In genomic region chr16:88039591-88039990, GRCh38 we compare ENCODE assay signal across 27 cellular contexts.
"Had no signal": no experiment of that assay in that cellular context is flagged by ENCODE, and none has a peak within 500 bp of the region (broad histone marks: within the 10 kb centered on the region; RNA-seq: fewer than 3 reads in every experiment).

No MANE protein-coding gene starts in this region.

- H3K36me3 Mint-ChIP-seq: natural killer cell treated with Interleukin-12 subunit alpha and Interleukin-12 subunit beta and Interleukin-15 and Interleukin-18, amount 100 ng/mL, for 72 hours had no signal

- H3K9me3 ChIP-seq: neutrophil, pancreas, psoas muscle, right lobe of liver, sigmoid colon, stomach, thoracic aorta, thyroid gland, tibial nerve, upper lobe of left lung, vagina had no signal

- H3K36me3 ChIP-seq: vagina had no signal

- H3K4me1 ChIP-seq: pancreas, psoas muscle, right lobe of liver, stomach, thyroid gland, tibial nerve, upper lobe of left lung, vagina had no signal

- H3K9me3 Mint-ChIP-seq: naive thymus-derived CD8-positive, alpha-beta T cell; natural killer cell treated with Interleukin-12 subunit alpha and Interleukin-12 subunit beta and Interleukin-15 and Interleukin-18, amount 100 ng/mL, for 72 hours; stimulated activated effector memory CD8-positive, alpha-beta T cell treated with anti-CD3 and anti-CD28 coated beads, Interleukin-12 subunit alpha, Interleukin-12 subunit beta, amount 100 ng/mL, for 72 hours; stimulated activated naive B cell treated with anti-CD40 and anti-IgM and Interleukin-4, amounts not matched to agents 10 μg/mL and 1 μg/mL and 100 μg/mL, for 72 hours; stimulated activated naive CD8-positive, alpha-beta T cell treated with anti-CD3 and anti-CD28 coated beads, Interleukin-15, Interleukin-2, amounts not matched to agents 100 ng/mL and 50 ng/mL, for 24 hours had no signal

- FAIRE-seq: pancreas, small intestine, urothelium cell line had no signal

- H3K27me3 Mint-ChIP-seq: naive thymus-derived CD8-positive, alpha-beta T cell; natural killer cell treated with Interleukin-12 subunit alpha and Interleukin-12 subunit beta and Interleukin-15 and Interleukin-18, amount 100 ng/mL, for 72 hours; progenitor cell of endocrine pancreas; stimulated activated naive B cell treated with anti-CD40 and anti-IgM and Interleukin-4, amounts not matched to agents 10 μg/mL and 1 μg/mL and 100 μg/mL, for 72 hours; stimulated activated naive CD8-positive, alpha-beta T cell treated with anti-CD3 and anti-CD28 coated beads, Interleukin-15, Interleukin-2, amounts not matched to agents 100 ng/mL and 50 ng/mL, for 24 hours had no signal

- H3K27ac ChIP-seq: neutrophil, pancreas, psoas muscle, right lobe of liver, sigmoid colon, stomach, thoracic aorta, thyroid gland, tibial nerve, upper lobe of left lung, vagina had no signal

- H3K4me3 Mint-ChIP-seq: naive thymus-derived CD8-positive, alpha-beta T cell; natural killer cell treated with Interleukin-12 subunit alpha and Interleukin-12 subunit beta and Interleukin-15 and Interleukin-18, amount 100 ng/mL, for 72 hours; stimulated activated effector memory CD8-positive, alpha-beta T cell treated with anti-CD3 and anti-CD28 coated beads, Interleukin-12 subunit alpha, Interleukin-12 subunit beta, amount 100 ng/mL, for 72 hours; stimulated activated naive B cell treated with anti-CD40 and anti-IgM and Interleukin-4, amounts not matched to agents 10 μg/mL and 1 μg/mL and 100 μg/mL, for 72 hours; stimulated activated naive CD8-positive, alpha-beta T cell treated with anti-CD3 and anti-CD28 coated beads, Interleukin-15, Interleukin-2, amounts not matched to agents 100 ng/mL and 50 ng/mL, for 24 hours had no signal

- H3K27ac Mint-ChIP-seq: natural killer cell treated with Interleukin-12 subunit alpha and Interleukin-12 subunit beta and Interleukin-15 and Interleukin-18, amount 100 ng/mL, for 72 hours; stimulated activated effector memory CD8-positive, alpha-beta T cell treated with anti-CD3 and anti-CD28 coated beads, Interleukin-12 subunit alpha, Interleukin-12 subunit beta, amount 100 ng/mL, for 72 hours; stimulated activated naive CD8-positive, alpha-beta T cell treated with anti-CD3 and anti-CD28 coated beads, Interleukin-15, Interleukin-2, amounts not matched to agents 100 ng/mL and 50 ng/mL, for 24 hours had no signal

- DNase-seq: naive thymus-derived CD8-positive, alpha-beta T cell; nucleus accumbens; psoas muscle; right cardiac atrium; right lobe of liver; sigmoid colon; small intestine; stimulated activated CD4-positive, alpha-beta T cell treated with anti-CD3 and anti-CD28 coated beads, Interleukin-15, amount 100 ng/mL, for 24 hours; stimulated activated CD4-positive, alpha-beta T cell treated with anti-CD3 and anti-CD28 coated beads, Interleukin-2, amount 100 ng/mL, for 24 hours; stimulated activated CD4-positive, alpha-beta T cell treated with anti-CD3 and anti-CD28 coated beads, Interleukin-2, amount 100 ng/mL, for 48 hours; stimulated activated CD4-positive, alpha-beta T cell treated with anti-CD3 and anti-CD28 coated beads, Interleukin-4, amount 100 ng/mL, for 24 hours; stimulated activated naive B cell treated with anti-CD40 and anti-IgM and Interleukin-4, amounts not matched to agents 10 μg/mL and 1 μg/mL and 100 μg/mL, for 72 hours; stimulated activated naive CD4-positive, alpha-beta T cell treated with Interleukin-2 at 50 U/mL for 16 hours; stomach; thyroid gland; trophoblast cell; upper lobe of left lung had no signal

- H3K4me3 ChIP-seq: pancreas, psoas muscle, right lobe of liver, sigmoid colon, stomach, thoracic aorta, thyroid gland, tibial nerve, upper lobe of left lung, vagina had no signal
